In genomic region chr21:44084496-44085241, GRCh38 we compare ENCODE assay signal across 12 cellular contexts. TPM values are rescaled to one million over a fixed set of nuclear protein-coding genes. Genes with fewer than 3 reads are reported as not detected.
A peak's percentile ranks its signal among the peaks of the same experiment; 100 is the strongest.
DNase-seq lines count a peak whose midpoint lies in the region; ATAC-seq, FAIRE-seq and TF ChIP-seq lines count a peak whose summit lies in the region.
"Had no signal": no experiment of that assay in that cellular context is flagged by ENCODE, and none has a peak within 500 bp of the region (broad histone marks: within the 10 kb centered on the region; RNA-seq: fewer than 3 reads in every experiment).

No MANE protein-coding gene starts in this region.

- no peaks in the 10 kb centered on the region for H3K79me2 ChIP-seq in HepG2 (ENCODE audit: insufficient read depth, low read length)

- H3K27me3 ChIP-seq in liver (ENCODE audit: control insufficient read depth in 4 of 4, insufficient read depth in 4 of 4, low read length in 3 of 4) (no peaks in the 10 kb centered on the region), HepG2 (ENCODE audit: control insufficient read depth in 1 of 2, insufficient read depth in 2 of 2, low read length in 2 of 2) (no peaks in the 10 kb centered on the region), vagina (no peaks in the 10 kb centered on the region)

- no peak for DNase-seq in HepG2 (ENCODE audit: low spot score)
- DNase-seq in chondrocyte (ENCODE audit: low spot score), result peak; percentile 52
- no peak for DNase-seq in naive B cell
- no peak for DNase-seq in vagina (ENCODE audit: extremely low spot score in 2 of 2)
- no peak for DNase-seq in NCI-H2196 (lab: John Stamatoyannopoulos, UW; ENCODE audit: unreplicated experiment)
- DNase-seq: NCI-H2029 treated with DMSO at 0.1 percent for 48 hours, OCI-M1, T1000 had no signal

- H3K9ac ChIP-seq in liver (ENCODE audit: low read depth in 1 of 2, low read length in 2 of 2) (peak overlapping the region in 1 of 2 donors; percentile 39), HepG2 (ENCODE audit: insufficient read depth, low read depth, low read length) (no peak overlapping the region)

- H3K36me3 ChIP-seq in liver (ENCODE audit: control insufficient read depth in 4 of 4, insufficient read depth in 3 of 4, low read depth in 1 of 4, low read length in 3 of 4), result peaks cover 10 to 39% (median 27%) of the 10 kb centered on the region in 4 donors
- peaks cover 16 to 75% of the 10 kb centered on the region in 2 experiments for H3K36me3 ChIP-seq in HepG2 (replicated peaks in 1 of 2; ENCODE audit: control insufficient read depth in 1 of 2, insufficient read depth in 2 of 2, low read length in 2 of 2)
- H3K36me3 ChIP-seq in vagina, result peaks cover 0 to 81% of the 10 kb centered on the region in 2 donors

- no peak overlapping the region for H3K4me3 Mint-ChIP-seq in chondrocyte (ENCODE audit: unreplicated experiment)
- H3K4me3 Mint-ChIP-seq in naive B cell, result no peak overlapping the region

- CTCF ChIA-PET in HepG2 (lab: Yijun Ruan, JAX; ENCODE audit: low intra/inter-chr PET ratio, low total read pairs), result no interaction called here

- H3K4me2 ChIP-seq in HepG2 (ENCODE audit: low read depth, low read length), result no peak overlapping the region
- H3K4me2 ChIP-seq: smooth muscle cell had no signal

- BruUV-seq in HepG2 (replicated peaks; lab: Mats Ljungman, UMichigan), result no TSS peak

- peak overlapping the region; percentile 12 for H3K27ac Mint-ChIP-seq in chondrocyte (ENCODE audit: unreplicated experiment)
- peak overlapping the region; percentile 33 to 96 (median 68) for H3K27ac Mint-ChIP-seq in naive B cell

- no peak for TF ChIP-seq RAD21 in liver (IDR thresholded peaks at IDR 0.05)
- no peak for TF ChIP-seq RAD21 in HepG2 (CRISPR knock-in tag; IDR thresholded peaks at IDR 0.05)

- H3K9me3 ChIP-seq in liver (ENCODE audit: control insufficient read depth in 4 of 4, low read length in 3 of 4) (no peaks in the 10 kb centered on the region), HepG2 (ENCODE audit: low read length) (no peaks in the 10 kb centered on the region), vagina (no peaks in the 10 kb centered on the region)

- H3K36me3 Mint-ChIP-seq in chondrocyte (ENCODE audit: low read depth) (peaks cover 54% of the 10 kb centered on the region), naive B cell (peaks cover 25 to 37% of the 10 kb centered on the region in 2 donors)

- POLR2A ChIA-PET in HepG2 (lab: Yijun Ruan, JAX), result no interaction called here

- H3K27me3 Mint-ChIP-seq in chondrocyte (ENCODE audit: low read depth) (no peaks in the 10 kb centered on the region), naive B cell (no peaks in the 10 kb centered on the region)

- no peak for FAIRE-seq in HepG2 (lab: Jason Lieb, UNC)

- no peaks in the 10 kb centered on the region for H4K20me1 ChIP-seq in HepG2 (ENCODE audit: insufficient read depth, low read length)

- 80% methylated on average over 7 of the region's 7 CpGs for WGBS in liver
- WGBS in HepG2 (ENCODE audit: low lambda C conversion rate), result 94% methylated on average over 7 of the region's 7 CpGs

- peaks cover 1 to 28% (median 9%) of the 10 kb centered on the region in 4 donors for H3K4me1 ChIP-seq in liver (ENCODE audit: control insufficient read depth in 4 of 4, insufficient read depth in 4 of 4, low read length in 3 of 4)
- no peaks in the 10 kb centered on the region for H3K4me1 ChIP-seq in HepG2 (ENCODE audit: insufficient read depth, low read length)
- peaks cover 10% of the 10 kb centered on the region for H3K4me1 ChIP-seq in vagina

- ATAC-seq in HepG2 (no peak), naive B cell (ENCODE audit: low read depth in 2 of 2) (no peak), GM19455 (IDR thresholded peaks at IDR 0.05; ENCODE audit: unreplicated experiment) (no peak), HG02938 (IDR thresholded peaks at IDR 0.05; ENCODE audit: unreplicated experiment) (no peak)

- H3K4me1 Mint-ChIP-seq in chondrocyte (ENCODE audit: low read depth), result peaks cover 8% of the 10 kb centered on the region
- peaks cover 40 to 61% (median 46%) of the 10 kb centered on the region in 3 donors for H3K4me1 Mint-ChIP-seq in naive B cell

- H3K27ac ChIP-seq in liver (ENCODE audit: low read depth in 1 of 2, low read length in 2 of 2) (peak overlapping the region; percentile 34 to 56), HepG2 (ENCODE audit: extremely low read length, insufficient read depth, low read length) (no peak overlapping the region), vagina (peak overlapping the region; percentile 23)

- H3K9me3 Mint-ChIP-seq in chondrocyte (ENCODE audit: low read depth) (no peaks in the 10 kb centered on the region), naive B cell (no peaks in the 10 kb centered on the region)

- H3K4me3 ChIP-seq in liver (ENCODE audit: low read depth in 1 of 3, low read length in 3 of 3) (no peak overlapping the region), HepG2 (replicated peaks in 1 of 3; ENCODE audit: insufficient read depth in 1 of 3, low read depth in 2 of 3, low read length in 3 of 3) (no peak overlapping the region), vagina (no peak overlapping the region)
- H3K4me3 ChIP-seq: smooth muscle cell had no signal

- H2AFZ ChIP-seq in HepG2 (ENCODE audit: low read length), result no peak overlapping the region

- intact Hi-C loops in HepG2 (cut with micrococcal nuclease; ENCODE audit: unreplicated experiment), result no loop called here
- intact Hi-C loops in vagina (cut with DNase I), result no loop called here

- TF ChIP-seq CTCF in liver (IDR thresholded peaks at IDR 0.05; ENCODE audit: low read depth, low read length, missing input control) (no peak), HepG2 (CRISPR knock-in tag; IDR thresholded peaks at IDR 0.05) (no peak), chondrocyte (IDR thresholded peaks at IDR 0.05) (no peak), vagina (IDR thresholded peaks at IDR 0.05) (no peak)

- in situ Hi-C loops in HepG2 (cut with HindIII; ENCODE audit: extremely low pct_ligation_motif_present, low pct_unique_long_range_greater_than_20kb), result no loop called here

- no peak for TF ChIP-seq EP300 in HepG2 (IDR thresholded peaks at IDR 0.05; ENCODE audit: low read depth in 2 of 2, low read length in 2 of 2)
- no peak for TF ChIP-seq EP300 in HepG2 (CRISPR knock-in tag; IDR thresholded peaks at IDR 0.05; ENCODE audit: borderline replicate concordance)

- no peak for TF ChIP-seq POLR2A in HepG2 (IDR thresholded peaks at IDR 0.05; ENCODE audit: insufficient read depth in 1 of 2, low read depth in 2 of 2, low read length in 2 of 2)
- no peak for TF ChIP-seq POLR2A in vagina (IDR thresholded peaks at IDR 0.05)

RNA-seq across cellular contexts. Expression of gene PWP2, which starts 22.5 kb away (rescaled TPM):
- total RNA-seq in liver, result 1 to 10 TPM; 4.6 to 8.4 TPM
- under 1 TPM; 0.66 to 0.85 TPM for polyA plus RNA-seq in liver
- 17.0 and 17.7 TPM in 2 replicates for total RNA-seq in HepG2 (2016; rRNA removed; fragmentation: Illumina TruSeq; extraction: Trizol)
- total RNA-seq in HepG2 (2016; cell fraction: cytosol; rRNA removed; fragmentation: Illumina TruSeq; extraction: Trizol; ENCODE audit: low read depth), result 3.0 and 3.7 TPM in 2 replicates
- 19.8 TPM in 2 replicates for total RNA-seq in HepG2 (2016; cell fraction: insoluble cytoplasmic fraction; rRNA removed; fragmentation: Illumina TruSeq; extraction: Trizol)
- 4.1 and 5.3 TPM in 2 replicates for total RNA-seq in HepG2 (2016; cell fraction: membrane; rRNA removed; fragmentation: Illumina TruSeq; extraction: Trizol)
- total RNA-seq in HepG2 (2016; cell fraction: nucleus; rRNA removed; fragmentation: Illumina TruSeq; extraction: Trizol), result 10.7 and 12.9 TPM in 2 replicates
- polyA plus RNA-seq in HepG2 (2011; rRNA removed), result 7.7 and 9.6 TPM in 2 replicates
- 8.8 and 8.9 TPM in 2 replicates for polyA plus RNA-seq in HepG2 (2011; cell fraction: cytosol; rRNA removed)
- 16.7 and 17.7 TPM in 2 replicates for polyA plus RNA-seq in HepG2 (2011; cell fraction: nucleus; rRNA removed)
- 7.5 and 10.4 TPM in 2 replicates for polyA plus RNA-seq in HepG2 (2012)
- polyA plus RNA-seq in HepG2 (2016; cell fraction: cytosol; fragmentation: Illumina TruSeq; extraction: Trizol; ENCODE audit: low read depth), result 0.66 and 0.87 TPM in 2 replicates
- 9.5 and 12.0 TPM in 2 replicates for polyA plus RNA-seq in HepG2 (2016; cell fraction: insoluble cytoplasmic fraction; fragmentation: Illumina TruSeq; extraction: Trizol; ENCODE audit: low read depth)
- polyA plus RNA-seq in HepG2 (2016; cell fraction: membrane; fragmentation: Illumina TruSeq; extraction: Trizol; ENCODE audit: low read depth), result 0.99 and 1.2 TPM in 2 replicates
- 13.3 and 15.6 TPM in 2 replicates for polyA plus RNA-seq in HepG2 (2016; cell fraction: nucleus; fragmentation: Illumina TruSeq; extraction: Trizol; ENCODE audit: insufficient read depth, low read depth)
- 18.7 and 28.7 TPM in 2 replicates for polyA minus RNA-seq in HepG2 (2011; rRNA and poly(A)+ RNA removed; ENCODE audit: low replicate concordance)
- polyA minus RNA-seq in HepG2 (2011; cell fraction: cytosol; rRNA and poly(A)+ RNA removed), result 6.6 and 6.7 TPM in 2 replicates
- 12.1 and 13.9 TPM in 2 replicates for polyA minus RNA-seq in HepG2 (2011; cell fraction: nucleus; rRNA and poly(A)+ RNA removed)
- 0.36 to 2.5 TPM (median 1.9 TPM) in 3 replicates for total RNA-seq in chondrocyte
- 10 to 100 TPM in 1 of 6 donors, 1 to 10 TPM in 5; 1.3 to 10.7 (median 4.3) TPM for polyA plus RNA-seq in naive B cell (ENCODE audit: low read depth in 6 of 6)
- 20.4 TPM for total RNA-seq in vagina

RNA-seq across cellular contexts. Expression of gene GATD3, which starts 48.8 kb away (rescaled TPM):
- total RNA-seq in liver (10 to 100 TPM in 1 of 2 donors, 1 to 10 TPM in 1; 2.0 to 57.1 TPM), HepG2 (2016; rRNA removed; fragmentation: Illumina TruSeq; extraction: Trizol) (25.7 and 38.9 TPM in 2 replicates), chondrocyte (4.4 to 9.5 TPM (median 4.5 TPM) in 3 replicates), vagina (12.0 TPM)
- polyA plus RNA-seq in liver (1 to 10 TPM; 3.0 to 6.4 TPM), HepG2 (2011; rRNA removed) (24.2 and 31.8 TPM in 2 replicates), naive B cell (ENCODE audit: low read depth in 6 of 6) (10 to 100 TPM; 11.0 to 64.2 (median 33.9) TPM)
- total RNA-seq in HepG2 (2016; cell fraction: cytosol; rRNA removed; fragmentation: Illumina TruSeq; extraction: Trizol; ENCODE audit: low read depth), result 7.6 and 8.8 TPM in 2 replicates
- total RNA-seq in HepG2 (2016; cell fraction: insoluble cytoplasmic fraction; rRNA removed; fragmentation: Illumina TruSeq; extraction: Trizol), result 30.3 and 32.1 TPM in 2 replicates
- total RNA-seq in HepG2 (2016; cell fraction: membrane; rRNA removed; fragmentation: Illumina TruSeq; extraction: Trizol), result 11.3 and 13.7 TPM in 2 replicates
- total RNA-seq in HepG2 (2016; cell fraction: nucleus; rRNA removed; fragmentation: Illumina TruSeq; extraction: Trizol), result 17.4 and 20.1 TPM in 2 replicates
- polyA plus RNA-seq in HepG2 (2011; cell fraction: cytosol; rRNA removed), result 28.0 and 35.4 TPM in 2 replicates
- polyA plus RNA-seq in HepG2 (2011; cell fraction: nucleus; rRNA removed), result 115 and 120 TPM in 2 replicates
- 19.3 and 24.3 TPM in 2 replicates for polyA plus RNA-seq in HepG2 (2012)
- polyA plus RNA-seq in HepG2 (2016; cell fraction: cytosol; fragmentation: Illumina TruSeq; extraction: Trizol; ENCODE audit: low read depth), result 8.7 TPM in 2 replicates
- polyA plus RNA-seq in HepG2 (2016; cell fraction: insoluble cytoplasmic fraction; fragmentation: Illumina TruSeq; extraction: Trizol; ENCODE audit: low read depth), result 41.9 and 46.2 TPM in 2 replicates
- 12.9 and 13.2 TPM in 2 replicates for polyA plus RNA-seq in HepG2 (2016; cell fraction: membrane; fragmentation: Illumina TruSeq; extraction: Trizol; ENCODE audit: low read depth)
- polyA plus RNA-seq in HepG2 (2016; cell fraction: nucleus; fragmentation: Illumina TruSeq; extraction: Trizol; ENCODE audit: insufficient read depth, low read depth), result 48.1 and 49.2 TPM in 2 replicates
- 19.6 and 28.8 TPM in 2 replicates for polyA minus RNA-seq in HepG2 (2011; rRNA and poly(A)+ RNA removed; ENCODE audit: low replicate concordance)
- 11.9 and 18.7 TPM in 2 replicates for polyA minus RNA-seq in HepG2 (2011; cell fraction: cytosol; rRNA and poly(A)+ RNA removed)
- 29.5 and 31.3 TPM in 2 replicates for polyA minus RNA-seq in HepG2 (2011; cell fraction: nucleus; rRNA and poly(A)+ RNA removed)
